In genomic region chr16:84925773-84926372, GRCh38 we compare ENCODE assay signal across 14 cellular contexts.
DNase-seq lines count a peak whose midpoint lies in the region; ATAC-seq and TF ChIP-seq lines count a peak whose summit lies in the region.
"Had no signal": no experiment of that assay in that cellular context is flagged by ENCODE, and none has a peak within 500 bp of the region (broad histone marks: within the 10 kb centered on the region; RNA-seq: fewer than 3 reads in every experiment).

No MANE protein-coding gene starts in this region.

- 0 out of 2 replicates have a peak overlapping the region, but pooled peaks have one; percentile 27 for H2AK5ac ChIP-seq in IMR-90 (ENCODE audit: low read depth, low read length)

- no peak overlapping the region for H3K56ac ChIP-seq in IMR-90 (ENCODE audit: extremely low read depth, insufficient read depth, low read length)

- no peak overlapping the region for H2AFZ ChIP-seq in IMR-90 (replicated peaks; ENCODE audit: low read length, poor library complexity)

- no TSS peak for BruUV-seq in IMR-90 (replicated peaks; lab: Mats Ljungman, UMichigan)

- TF ChIP-seq POLR2A in IMR-90 (IDR thresholded peaks at IDR 0.05; ENCODE audit: low read depth, low read length) (no peak), prostate gland (IDR thresholded peaks at IDR 0.05) (no peak), adrenal gland (IDR thresholded peaks at IDR 0.05) (no peak), stomach (IDR thresholded peaks at IDR 0.05) (no peak)

- TF ChIP-seq RAD21 in IMR-90 (IDR thresholded peaks at IDR 0.05; ENCODE audit: low read length), result no peak

- dilution Hi-C loops in IMR-90 (cut with HindIII; ENCODE audit: low sequenced_read_pairs, unreplicated experiment), result no loop called here

- H3K4me1 ChIP-seq in IMR-90 (ENCODE audit: control insufficient read depth, insufficient read depth, low read length) (peaks cover 8% of the 10 kb centered on the region; the same call in 1 of the 2 replicates), prostate gland (replicated peaks) (peaks cover 2% of the 10 kb centered on the region), adrenal gland (replicated peaks in 1 of 2) (peaks cover 28 to 42% of the 10 kb centered on the region in 2 donors), stomach (peaks cover 27 to 61% (median 45%) of the 10 kb centered on the region in 4 donors)

- no peaks in the 10 kb centered on the region for H3K79me1 ChIP-seq in IMR-90 (ENCODE audit: low read depth in 1 of 2, low read length in 2 of 2)

- H3K4me3 Mint-ChIP-seq in glutamatergic neuron (ENCODE audit: unreplicated experiment), result peak overlapping the region; percentile 8
- H3K4me3 Mint-ChIP-seq: CD14-positive monocyte had no signal

- H2BK20ac ChIP-seq in IMR-90 (ENCODE audit: low read depth, low read length), result no peak overlapping the region

- H3K4me1 Mint-ChIP-seq in glutamatergic neuron (ENCODE audit: low read depth, unreplicated experiment), result peaks cover 36% of the 10 kb centered on the region

- H3K4me3 ChIP-seq in IMR-90 (ENCODE audit: insufficient read depth, low read depth, low read length), result no peak overlapping the region
- no peak overlapping the region for H3K4me3 ChIP-seq in prostate gland
- H3K4me3 ChIP-seq in adrenal gland, result no peak overlapping the region
- H3K4me3 ChIP-seq in stomach, result no peak overlapping the region
- H3K4me3 ChIP-seq: MG63 had no signal

- no peaks in the 10 kb centered on the region for H3K27me3 ChIP-seq in IMR-90 (ENCODE audit: control insufficient read depth, insufficient read depth, low read length)
- no peaks in the 10 kb centered on the region for H3K27me3 ChIP-seq in prostate gland (replicated peaks; ENCODE audit: insufficient read depth)
- H3K27me3 ChIP-seq in adrenal gland, result no peaks in the 10 kb centered on the region
- no peaks in the 10 kb centered on the region for H3K27me3 ChIP-seq in stomach
- H3K27me3 ChIP-seq: MG63 had no signal

- H3K9me3 ChIP-seq in IMR-90 (ENCODE audit: control insufficient read depth, insufficient read depth, low read length), result no peaks in the 10 kb centered on the region
- no peaks in the 10 kb centered on the region for H3K9me3 ChIP-seq in prostate gland
- H3K9me3 ChIP-seq in adrenal gland (replicated peaks in 1 of 3), result no peaks in the 10 kb centered on the region
- no peaks in the 10 kb centered on the region for H3K9me3 ChIP-seq in stomach
- H3K9me3 ChIP-seq: MG63 had no signal

- H3K27ac Mint-ChIP-seq in glutamatergic neuron (ENCODE audit: unreplicated experiment), result no peak overlapping the region
- H3K27ac Mint-ChIP-seq: CD14-positive monocyte had no signal

- no peak overlapping the region for H3K9ac ChIP-seq in IMR-90 (ENCODE audit: low read depth, low read length)

- H4K5ac ChIP-seq in IMR-90 (ENCODE audit: low read depth, low read length), result no peak overlapping the region

- peaks cover 13% of the 10 kb centered on the region for H3K9me3 Mint-ChIP-seq in glutamatergic neuron (ENCODE audit: unreplicated experiment)

- no peak overlapping the region for H2BK5ac ChIP-seq in IMR-90 (ENCODE audit: low read depth, low read length, poor library complexity, severe bottlenecking)

- H3K14ac ChIP-seq in IMR-90 (replicated peaks; ENCODE audit: low read depth, low read length), result no peak overlapping the region

- in situ Hi-C loops in IMR-90 (cut with MboI; ENCODE audit: low sequenced_read_pairs), result no loop called here

- TF ChIP-seq EP300 in stomach (IDR thresholded peaks at IDR 0.05), result no peak

- no peak overlapping the region for H3K4ac ChIP-seq in IMR-90 (ENCODE audit: low read depth, low read length)

- no peak overlapping the region for H4K8ac ChIP-seq in IMR-90 (ENCODE audit: low read depth in 2 of 2, low read length in 2 of 2)

- no peak overlapping the region for H2BK15ac ChIP-seq in IMR-90 (ENCODE audit: low read depth, low read length)

- no peak overlapping the region for H4K91ac ChIP-seq in IMR-90 (ENCODE audit: insufficient read depth, low read depth, low read length)

- TF ChIP-seq CTCF in IMR-90 (conservative IDR thresholded peaks at IDR 0.05; ENCODE audit: low read depth, low read length) (no peak), glutamatergic neuron (IDR thresholded peaks at IDR 0.05; ENCODE audit: partially characterized antibody, unreplicated experiment) (no peak), prostate gland (IDR thresholded peaks at IDR 0.05) (no peak), adrenal gland (IDR thresholded peaks at IDR 0.05) (no peak), stomach (IDR thresholded peaks at IDR 0.05) (no peak)

- H3K9me1 ChIP-seq in IMR-90 (ENCODE audit: insufficient read depth, low read length), result peaks cover 3% of the 10 kb centered on the region; the same call in 1 of the 2 replicates

- H3K27ac ChIP-seq in IMR-90 (ENCODE audit: insufficient read depth, low read length), result no peak overlapping the region
- H3K27ac ChIP-seq in prostate gland, result peak overlapping the region; percentile 4 to 43
- peak overlapping the region in 1 of 5 donors; percentile 6 for H3K27ac ChIP-seq in adrenal gland
- no peak overlapping the region for H3K27ac ChIP-seq in stomach

- H3K36me3 Mint-ChIP-seq in glutamatergic neuron (ENCODE audit: unreplicated experiment), result no peaks in the 10 kb centered on the region

- CTCF ChIA-PET in IMR-90 (lab: Yijun Ruan, JAX), result interaction anchor here (0.6 to 0.9 kb wide), 2 partner anchors 26 to 299 kb away, joined by 3 to 7 read pairs; no protein-coding TSS in a partner anchor

- DNase-seq in ELR (ENCODE audit: low read depth) (peak; percentile 29), IMR-90 (no peak), glutamatergic neuron (no peak), prostate gland (ENCODE audit: low spot score) (no peak), adrenal gland (no peak), GM03348 (ENCODE audit: low spot score) (no peak), stomach (no peak)
- DNase-seq: GDM1, GOT3, NCI-H187, NCI-H446 treated with DMSO at 0.1 percent for 48 hours, NCI-H526 treated with DMSO at 0.1 percent for 48 hours had no signal

- no peak overlapping the region for H3K23ac ChIP-seq in IMR-90 (ENCODE audit: low read depth, low read length)

- H3K36me3 ChIP-seq in IMR-90 (ENCODE audit: control insufficient read depth, insufficient read depth, low read length) (no peaks in the 10 kb centered on the region), prostate gland (no peaks in the 10 kb centered on the region), adrenal gland (replicated peaks in 1 of 2) (no peaks in the 10 kb centered on the region), stomach (no peaks in the 10 kb centered on the region)
- H3K36me3 ChIP-seq: MG63 had no signal

- intact Hi-C loops in IMR-90 (cut with micrococcal nuclease) (loop anchor here (1.0 to 2.0 kb wide), 2 partner anchors 26 to 161 kb away; no protein-coding TSS in a partner anchor), prostate gland (cut with DNase I) (no loop called here), adrenal gland (cut with DNase I) (loop anchor here in 1 of 2 donors (2.0 to 10.0 kb wide), 2 partner anchors 45 to 171 kb away; no protein-coding TSS in a partner anchor), stomach (cut with DNase I; ENCODE audit: low total_unique reads) (no loop called here)

- POLR2A ChIA-PET in IMR-90 (lab: Charles Lee; ENCODE audit: unreplicated experiment), result no interaction called here

- ATAC-seq in IMR-90 (ENCODE audit: low read depth), result no peak

- H3K18ac ChIP-seq in IMR-90 (ENCODE audit: low read depth, low read length), result no peak overlapping the region

- no peaks in the 10 kb centered on the region for H4K20me1 ChIP-seq in IMR-90 (ENCODE audit: insufficient read depth, low read length)

- H2BK120ac ChIP-seq in IMR-90 (ENCODE audit: low read depth, low read length), result no peak overlapping the region

- H2AK9ac ChIP-seq in IMR-90 (replicated peaks; ENCODE audit: low read depth, low read length, poor library complexity), result no peak overlapping the region

- H3K4me2 ChIP-seq in IMR-90 (ENCODE audit: low read depth, low read length), result no peak overlapping the region

- WGBS in IMR-90 (ENCODE audit: extremely low coverage in 2 of 2, insufficient read length in 1 of 2), 2 experiments, result 97% methylated on average over 8 of the region's 19 CpGs; no CpG with 5 or more reads in 1 of the 2 experiments
- 84% methylated on average over 19 of the region's 19 CpGs for WGBS in prostate gland
- 85 to 97% (median 91%) methylated on average over 10 to 19 of the region's 19 CpGs for WGBS in adrenal gland, 4 donors
- WGBS in stomach, 5 donors, result 69 to 91% (median 88%) methylated on average over 11 to 19 of the region's 19 CpGs

- H3K27me3 Mint-ChIP-seq in glutamatergic neuron (ENCODE audit: unreplicated experiment), result peaks cover 15% of the 10 kb centered on the region

TF ChIP-seq in IMR-90, 13 proteins besides CTCF, POLR2A, EP300 and RAD21:
- TF ChIP-seq CEBPB (IDR thresholded peaks at IDR 0.05; ENCODE audit: low read depth, low read length) (no peak), ELK1 (IDR thresholded peaks at IDR 0.05; ENCODE audit: borderline replicate concordance, low read depth, low read length) (no peak), MAZ (IDR thresholded peaks at IDR 0.05; ENCODE audit: borderline replicate concordance, low read depth, low read length) (no peak), BHLHE40 (IDR thresholded peaks at IDR 0.05; ENCODE audit: low read depth, low read length) (no peak), NFE2L2 (IDR thresholded peaks at IDR 0.05; ENCODE audit: low read depth, low read length) (no peak)

Comparison
In these comparisons a context has a peak if more than half of its experiments do, and no peak if none do; other contexts are left out.
1. H3K27ac ChIP-seq: peak in prostate gland (2 of 2); none in IMR-90 (single experiment) and stomach (0 of 5).